Comparison of ENCODE assay signal across 9 cellular contexts in the genomic region with DNA sequence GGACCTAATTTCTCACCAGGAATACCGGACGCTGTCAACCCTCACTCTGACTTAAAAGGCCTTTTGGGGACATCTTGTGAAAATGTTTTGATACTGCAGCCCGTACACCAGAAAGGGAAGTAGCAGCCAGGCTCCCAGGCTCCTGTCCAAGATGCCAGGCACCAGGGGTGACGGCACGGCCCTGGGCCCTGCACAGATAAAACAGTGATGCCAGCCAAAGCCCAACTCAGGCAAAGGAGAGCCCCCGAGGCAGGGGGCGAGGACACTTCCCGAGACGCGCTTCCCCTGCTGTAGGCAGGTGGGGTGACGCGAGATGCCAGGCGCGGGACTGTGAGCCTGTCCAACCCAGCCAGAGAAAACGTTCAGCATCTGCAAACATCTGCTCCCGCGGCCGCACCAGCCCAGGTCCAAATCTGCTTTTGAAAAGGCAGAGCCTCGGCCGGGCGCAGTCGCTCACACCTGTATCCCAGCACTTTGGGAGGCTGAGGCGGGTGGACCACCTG. TPM values are rescaled to one million over a fixed set of nuclear protein-coding genes. Genes with fewer than 3 reads are reported as not detected.
A peak's percentile ranks its signal among the peaks of the same experiment; 100 is the strongest.
DNase-seq lines count a peak whose midpoint lies in the region; ATAC-seq, FAIRE-seq and TF ChIP-seq lines count a peak whose summit lies in the region.
"Had no signal": no experiment of that assay in that cellular context is flagged by ENCODE, and none has a peak within 500 bp of the region (broad histone marks: within the 10 kb centered on the region; RNA-seq: fewer than 3 reads in every experiment).

No MANE protein-coding gene starts in this region.

- TF ChIP-seq RAD21 in A549 (conservative IDR thresholded peaks at IDR 0.05 in 1 of 2, IDR thresholded peaks at IDR 0.05 in 1 of 2), result peak in 1 of 2 experiments; percentile 35; a peak in 2 of 5 replicates

- POLR2A ChIA-PET in A549 (lab: Yijun Ruan, JAX), result no interaction called here

- H3K4me1 ChIP-seq in A549, result no peaks in the 10 kb centered on the region
- peaks cover 0 to 8% of the 10 kb centered on the region in 2 donors for H3K4me1 ChIP-seq in right atrium auricular region

- TF ChIP-seq POLR2A in A549 (IDR thresholded peaks at IDR 0.05; ENCODE audit: low read length), result no peak
- no peak for TF ChIP-seq POLR2A in GM18505 (IDR thresholded peaks at IDR 0.05; ENCODE audit: borderline replicate concordance, extremely low read depth, insufficient read depth, insufficient read length)

- DNase-seq in A549 (ENCODE audit: low read depth in 1 of 2, low spot score in 1 of 2) (peak in 1 of 2 experiments; percentile 41), HTR-8/SVneo (ENCODE audit: insufficient read length, low spot score) (peak; percentile 32), SW480 (ENCODE audit: low spot score) (peak; percentile 54), right atrium auricular region (ENCODE audit: low spot score) (no peak), NCI-H226 (no peak)

- CTCF ChIA-PET in A549 (lab: Yijun Ruan, JAX), result interaction anchor here (3.0 kb wide), 1 partner anchor 31 kb away, joined by 18 read pairs; no protein-coding TSS in a partner anchor

- no peak for FAIRE-seq in A549 (lab: Jason Lieb, UNC)
- FAIRE-seq in HTR-8/SVneo (lab: Jason Lieb, UNC), result no peak

- TF ChIP-seq CTCF in A549 (IDR thresholded peaks at IDR 0.05) (no peak), right atrium auricular region (IDR thresholded peaks at IDR 0.05) (peak; percentile 26 to 66)

- H3K27ac ChIP-seq in A549, result no peak overlapping the region
- peak overlapping the region in 1 of 2 donors; percentile 45 for H3K27ac ChIP-seq in right atrium auricular region
- H3K27ac ChIP-seq: BLaER1 treated with 17β-estradiol and CSF1 and Interleukin-3, amounts not matched to agents 10 nM and 100 nM had no signal

- H3K36me3 ChIP-seq in right atrium auricular region, result no peaks in the 10 kb centered on the region

- ATAC-seq in A549, result peak; percentile 64 to 75; a peak in 5 of 6 replicates
- ATAC-seq in GM18505 (IDR thresholded peaks at IDR 0.05; ENCODE audit: unreplicated experiment), result no peak
- ATAC-seq in GM21717 (IDR thresholded peaks at IDR 0.05; ENCODE audit: unreplicated experiment), result no peak
- no peak for ATAC-seq in GM18511 (IDR thresholded peaks at IDR 0.05; ENCODE audit: unreplicated experiment)

- H3K4me3 ChIP-seq in A549 (no peak overlapping the region), right atrium auricular region (no peak overlapping the region)
- H3K4me3 ChIP-seq: BLaER1 treated with 17β-estradiol and CSF1 and Interleukin-3, amounts not matched to agents 10 nM and 100 nM had no signal

- no peak overlapping the region for H3K4me2 ChIP-seq in A549

- H3K9me3 ChIP-seq in A549, result no peaks in the 10 kb centered on the region
- H3K9me3 ChIP-seq in right atrium auricular region, result no peaks in the 10 kb centered on the region
- H3K9me3 ChIP-seq: BLaER1 treated with 17β-estradiol and CSF1 and Interleukin-3, amounts not matched to agents 10 nM and 100 nM had no signal

- TF ChIP-seq EP300 in A549 (IDR thresholded peaks at IDR 0.05), result no peak

- H3K27me3 ChIP-seq in right atrium auricular region, result no peaks in the 10 kb centered on the region
- H3K27me3 ChIP-seq: BLaER1 treated with 17β-estradiol and CSF1 and Interleukin-3, amounts not matched to agents 10 nM and 100 nM had no signal

- WGBS in A549 (ENCODE audit: missing lambda C conversion rate), result 75% methylated on average over 22 of the region's 23 CpGs

TF ChIP-seq in A549, 52 proteins besides CTCF, POLR2A, EP300 and RAD21:
- no peak for TF ChIP-seq TP53 (CRISPR knock-in tag; IDR thresholded peaks at IDR 0.05)
- TF ChIP-seq ZC3H11A (IDR thresholded peaks at IDR 0.05), result no peak
- TF ChIP-seq, protein P1, sequence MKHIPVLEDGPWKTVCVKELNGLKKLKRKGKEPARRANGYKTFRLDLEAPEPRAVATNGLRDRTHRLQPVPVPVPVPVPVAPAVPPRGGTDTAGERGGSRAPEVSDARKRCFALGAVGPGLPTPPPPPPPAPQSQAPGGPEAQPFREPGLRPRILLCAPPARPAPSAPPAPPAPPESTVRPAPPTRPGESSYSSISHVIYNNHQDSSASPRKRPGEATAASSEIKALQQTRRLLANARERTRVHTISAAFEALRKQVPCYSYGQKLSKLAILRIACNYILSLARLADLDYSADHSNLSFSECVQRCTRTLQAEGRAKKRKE (CRISPR knock-in tag; IDR thresholded peaks at IDR 0.05; ENCODE audit: low read depth), result no peak
- TF ChIP-seq KDM5A (IDR thresholded peaks at IDR 0.05), result no peak
- TF ChIP-seq HDAC2 (IDR thresholded peaks at IDR 0.05), result no peak
- TF ChIP-seq, protein P2, sequence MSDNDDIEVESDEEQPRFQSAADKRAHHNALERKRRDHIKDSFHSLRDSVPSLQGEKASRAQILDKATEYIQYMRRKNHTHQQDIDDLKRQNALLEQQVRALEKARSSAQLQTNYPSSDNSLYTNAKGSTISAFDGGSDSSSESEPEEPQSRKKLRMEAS (IDR thresholded peaks at IDR 0.05), result no peak
- no peak for TF ChIP-seq MAFK (IDR thresholded peaks at IDR 0.05; ENCODE audit: partially characterized antibody)
- TF ChIP-seq FOSB (CRISPR knock-in tag; IDR thresholded peaks at IDR 0.05), result no peak
- no peak for TF ChIP-seq RCOR1 (IDR thresholded peaks at IDR 0.05; ENCODE audit: low read depth, low read length)
- no peak for TF ChIP-seq HOXB5 (CRISPR knock-in tag; IDR thresholded peaks at IDR 0.05)
- no peak for TF ChIP-seq JUN (IDR thresholded peaks at IDR 0.05)
- TF ChIP-seq RNF2 (IDR thresholded peaks at IDR 0.05; ENCODE audit: borderline replicate concordance, low read depth), result no peak
- TF ChIP-seq, protein P3, sequence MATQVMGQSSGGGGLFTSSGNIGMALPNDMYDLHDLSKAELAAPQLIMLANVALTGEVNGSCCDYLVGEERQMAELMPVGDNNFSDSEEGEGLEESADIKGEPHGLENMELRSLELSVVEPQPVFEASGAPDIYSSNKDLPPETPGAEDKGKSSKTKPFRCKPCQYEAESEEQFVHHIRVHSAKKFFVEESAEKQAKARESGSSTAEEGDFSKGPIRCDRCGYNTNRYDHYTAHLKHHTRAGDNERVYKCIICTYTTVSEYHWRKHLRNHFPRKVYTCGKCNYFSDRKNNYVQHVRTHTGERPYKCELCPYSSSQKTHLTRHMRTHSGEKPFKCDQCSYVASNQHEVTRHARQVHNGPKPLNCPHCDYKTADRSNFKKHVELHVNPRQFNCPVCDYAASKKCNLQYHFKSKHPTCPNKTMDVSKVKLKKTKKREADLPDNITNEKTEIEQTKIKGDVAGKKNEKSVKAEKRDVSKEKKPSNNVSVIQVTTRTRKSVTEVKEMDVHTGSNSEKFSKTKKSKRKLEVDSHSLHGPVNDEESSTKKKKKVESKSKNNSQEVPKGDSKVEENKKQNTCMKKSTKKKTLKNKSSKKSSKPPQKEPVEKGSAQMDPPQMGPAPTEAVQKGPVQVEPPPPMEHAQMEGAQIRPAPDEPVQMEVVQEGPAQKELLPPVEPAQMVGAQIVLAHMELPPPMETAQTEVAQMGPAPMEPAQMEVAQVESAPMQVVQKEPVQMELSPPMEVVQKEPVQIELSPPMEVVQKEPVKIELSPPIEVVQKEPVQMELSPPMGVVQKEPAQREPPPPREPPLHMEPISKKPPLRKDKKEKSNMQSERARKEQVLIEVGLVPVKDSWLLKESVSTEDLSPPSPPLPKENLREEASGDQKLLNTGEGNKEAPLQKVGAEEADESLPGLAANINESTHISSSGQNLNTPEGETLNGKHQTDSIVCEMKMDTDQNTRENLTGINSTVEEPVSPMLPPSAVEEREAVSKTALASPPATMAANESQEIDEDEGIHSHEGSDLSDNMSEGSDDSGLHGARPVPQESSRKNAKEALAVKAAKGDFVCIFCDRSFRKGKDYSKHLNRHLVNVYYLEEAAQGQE (IDR thresholded peaks at IDR 0.05), result no peak
- TF ChIP-seq ESRRA (IDR thresholded peaks at IDR 0.05; ENCODE audit: borderline replicate concordance, low read length), result no peak
- TF ChIP-seq HEYL (CRISPR knock-in tag; IDR thresholded peaks at IDR 0.05), result no peak
- TF ChIP-seq MYC (IDR thresholded peaks at IDR 0.05; ENCODE audit: borderline replicate concordance, low read length), result no peak
- no peak for TF ChIP-seq SREBF2 (IDR thresholded peaks at IDR 0.05)
- TF ChIP-seq NR3C1 (IDR thresholded peaks at IDR 0.05), result no peak
- TF ChIP-seq, protein P4, sequence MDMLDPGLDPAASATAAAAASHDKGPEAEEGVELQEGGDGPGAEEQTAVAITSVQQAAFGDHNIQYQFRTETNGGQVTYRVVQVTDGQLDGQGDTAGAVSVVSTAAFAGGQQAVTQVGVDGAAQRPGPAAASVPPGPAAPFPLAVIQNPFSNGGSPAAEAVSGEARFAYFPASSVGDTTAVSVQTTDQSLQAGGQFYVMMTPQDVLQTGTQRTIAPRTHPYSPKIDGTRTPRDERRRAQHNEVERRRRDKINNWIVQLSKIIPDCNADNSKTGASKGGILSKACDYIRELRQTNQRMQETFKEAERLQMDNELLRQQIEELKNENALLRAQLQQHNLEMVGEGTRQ (IDR thresholded peaks at IDR 0.05), result no peak
- TF ChIP-seq, protein P5, sequence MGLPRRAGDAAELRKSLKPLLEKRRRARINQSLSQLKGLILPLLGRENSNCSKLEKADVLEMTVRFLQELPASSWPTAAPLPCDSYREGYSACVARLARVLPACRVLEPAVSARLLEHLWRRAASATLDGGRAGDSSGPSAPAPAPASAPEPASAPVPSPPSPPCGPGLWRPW (IDR thresholded peaks at IDR 0.05), result no peak
TF ChIP-seq in A549: peak in this region for 0.

RNA-seq across cellular contexts. Expression of a gene that starts 15.7 kb away (rescaled TPM):
- polyA plus RNA-seq in A549 (2011; rRNA removed) (88.6 and 105 TPM in 2 replicates), A549 (2017; fragmentation: RNase III; extraction: RNeasy Plus Mini Kit Qiagen cat#74134 plus additional on column Dnase treatment) (40.7 to 44.1 TPM (median 43.7 TPM) in 3 replicates)
- polyA plus RNA-seq in A549 (2012; cell fraction: cytosol; rRNA removed), result 61.5 and 62.1 TPM in 2 replicates
- 34.2 and 40.6 TPM in 2 replicates for polyA plus RNA-seq in A549 (2012; cell fraction: nucleus; rRNA removed)
- polyA minus RNA-seq in A549 (2011; rRNA and poly(A)+ RNA removed), result 31.9 and 40.0 TPM in 2 replicates
- total RNA-seq in right atrium auricular region, result 10 to 100 TPM; 10.2 to 16.2 TPM

RNA-seq across cellular contexts. Expression of a gene that starts 56.4 kb away (rescaled TPM):
- polyA plus RNA-seq in A549 (2011; rRNA removed) (0.23 and 0.30 TPM in 2 replicates), A549 (2017; fragmentation: RNase III; extraction: RNeasy Plus Mini Kit Qiagen cat#74134 plus additional on column Dnase treatment) (0.50 to 0.80 TPM (median 0.54 TPM) in 3 replicates)
- 0.46 and 0.70 TPM in 2 replicates for polyA plus RNA-seq in A549 (2012; cell fraction: cytosol; rRNA removed)
- polyA plus RNA-seq in A549 (2012; cell fraction: nucleus; rRNA removed), result 0.72 and 0.91 TPM in 2 replicates
- 0.44 and 0.45 TPM in 2 replicates for polyA minus RNA-seq in A549 (2011; rRNA and poly(A)+ RNA removed)
- total RNA-seq in right atrium auricular region, result 1 to 10 TPM; 4.6 to 6.9 TPM

Comparison
In these comparisons a context has a peak if more than half of its experiments do, and no peak if none do; other contexts are left out.
1. ATAC-seq: peak in A549 (2 of 2); none in GM18505 (single experiment), GM21717 (single experiment) and GM18511 (single experiment).
2. DNase-seq: peak in HTR-8/SVneo (single experiment) and SW480 (single experiment); none in right atrium auricular region (single experiment) and NCI-H226 (single experiment).